Comparison of ENCODE assay signal across 37 cellular contexts in the genomic region with DNA sequence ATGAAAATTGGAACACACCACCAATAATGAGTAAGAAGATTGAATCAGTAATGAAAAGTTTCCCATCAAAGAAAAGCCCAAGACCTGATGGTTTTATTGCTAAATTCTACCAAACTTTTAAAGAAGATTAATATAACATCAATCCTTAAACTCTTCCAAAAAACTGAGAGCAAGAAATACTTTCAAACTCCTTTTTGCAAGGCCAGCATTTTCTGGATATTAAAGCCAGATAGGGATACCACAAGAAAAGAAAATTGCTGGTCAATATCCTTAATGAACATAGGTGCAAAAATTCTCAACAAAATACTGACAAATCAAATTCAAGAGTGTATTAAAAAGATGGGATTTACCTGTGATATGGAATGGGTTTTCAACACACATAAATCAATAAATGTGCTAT.
"Had no signal": no experiment of that assay in that cellular context is flagged by ENCODE, and none has a peak within 500 bp of the region (broad histone marks: within the 10 kb centered on the region; RNA-seq: fewer than 3 reads in every experiment).

No MANE protein-coding gene starts in this region.

- DNase-seq: activated B cell treated with CpG ODN at 0.5 μM for 24 hours; activated CD4-positive, alpha-beta memory T cell treated with anti-CD3 and anti-CD28 coated beads for 36 hours; activated CD4-positive, alpha-beta T cell treated with anti-CD3 and anti-CD28 coated beads for 4 hours; activated CD4-positive, alpha-beta T cell treated with anti-CD3 and anti-CD28 coated beads, Interleukin-2, amount 10 ng/mL, durations not matched to agents 24 days and 14 days; activated CD4-positive, alpha-beta T cell treated with anti-CD3 and anti-CD28 coated beads, Interleukin-2, amount 50 U/mL, for 1 hour; activated CD4-positive, alpha-beta T cell treated with anti-CD3 and anti-CD28 coated beads, Interleukin-2, amount 50 U/mL, for 4 hours; activated CD4-positive, CD25-positive, alpha-beta regulatory T cell treated with anti-CD3 and anti-CD28 coated beads, Interleukin-2, amount 50 U/mL, for 72 hours; activated CD8-positive, alpha-beta memory T cell treated with anti-CD3 and anti-CD28 coated beads, Interleukin-2, amount 50 U/mL, for 4 hours; activated CD8-positive, alpha-beta T cell treated with anti-CD3 and anti-CD28 coated beads for 36 hours; activated effector memory CD4-positive, alpha-beta T cell treated with Interleukin-2 at 50 U/mL for 16 hours; activated gamma-delta T cell; activated naive CD4-positive, alpha-beta T cell treated with anti-CD3 and anti-CD28 coated beads, Interleukin-2, amount 10 ng/mL, durations not matched to agents 7 days and 5 days; activated naive CD4-positive, alpha-beta T cell treated with Interleukin-2 at 50 U/mL for 16 hours; activated naive CD8-positive, alpha-beta T cell treated with anti-CD3 and anti-CD28 coated beads, Interleukin-2, amount 10 ng/mL, durations not matched to agents 7 days and 5 days; activated naive CD8-positive, alpha-beta T cell treated with anti-CD3 and anti-CD28 coated beads, Interleukin-2, amount 50 U/mL, for 24 hours; activated T-cell treated with anti-CD3 and anti-CD28 coated beads for 4 hours; activated T-cell treated with anti-CD3 and anti-CD28 coated beads, Interleukin-2, amount 50 U/mL, for 1 hour; activated T-cell treated with anti-CD3 and anti-CD28 coated beads, Interleukin-2, amount 50 U/mL, for 48 hours; amygdala; anterior cingulate cortex; caudate nucleus; cerebellar nuclear complex; T-helper 1 cell; T-helper 2 cell; T-helper 9 cell had no signal

- ATAC-seq: activated CD8-positive, alpha-beta T cell treated with anti-CD3 and anti-CD28 coated beads for 36 hours; activated naive CD8-positive, alpha-beta T cell treated with anti-CD3 and anti-CD28 coated beads, Interleukin-2, amount 50 U/mL, for 24 hours had no signal

- H3K27ac ChIP-seq: ascending aorta, cardiac muscle cell, VCaP had no signal

- H3K4me1 Mint-ChIP-seq: activated B cell treated with CpG ODN at 0.5 μM for 24 hours; activated CD4-positive, alpha-beta T cell treated with anti-CD3 and anti-CD28 coated beads, Interleukin-2, amount 10 ng/mL, durations not matched to agents 24 days and 14 days; activated naive CD4-positive, alpha-beta T cell treated with anti-CD3 and anti-CD28 coated beads, Interleukin-2, amount 10 ng/mL, durations not matched to agents 7 days and 5 days; activated naive CD4-positive, alpha-beta T cell treated with anti-CD3 and anti-CD28 coated beads, Interleukin-2, amount 50 U/mL, for 24 hours; activated naive CD8-positive, alpha-beta T cell treated with anti-CD3 and anti-CD28 coated beads, Interleukin-2, amount 10 ng/mL, durations not matched to agents 7 days and 5 days; activated naive CD8-positive, alpha-beta T cell treated with anti-CD3 and anti-CD28 coated beads, Interleukin-2, amount 50 U/mL, for 24 hours; brain; central memory CD8-positive, alpha-beta T cell had no signal

- H3K36me3 Mint-ChIP-seq: activated CD4-positive, alpha-beta memory T cell treated with anti-CD3 and anti-CD28 coated beads for 36 hours; activated naive CD4-positive, alpha-beta T cell treated with anti-CD3 and anti-CD28 coated beads, Interleukin-2, amount 10 ng/mL, durations not matched to agents 7 days and 5 days; activated naive CD8-positive, alpha-beta T cell; activated naive CD8-positive, alpha-beta T cell treated with anti-CD3 and anti-CD28 coated beads, Interleukin-2, amount 10 ng/mL, durations not matched to agents 7 days and 5 days had no signal

- H3K36me3 ChIP-seq: ascending aorta, cardiac muscle cell had no signal

- H3K27ac Mint-ChIP-seq: activated B cell treated with CpG ODN at 0.5 μM for 24 hours; activated CD4-positive, alpha-beta memory T cell treated with anti-CD3 and anti-CD28 coated beads for 36 hours; activated CD4-positive, alpha-beta T cell treated with anti-CD3 and anti-CD28 coated beads, Interleukin-2, amount 10 ng/mL, durations not matched to agents 24 days and 14 days; activated CD8-positive, alpha-beta T cell treated with anti-CD3 and anti-CD28 coated beads for 36 hours; activated naive CD4-positive, alpha-beta T cell treated with anti-CD3 and anti-CD28 coated beads, Interleukin-2, amount 10 ng/mL, durations not matched to agents 7 days and 5 days; activated naive CD4-positive, alpha-beta T cell treated with anti-CD3 and anti-CD28 coated beads, Interleukin-2, amount 50 U/mL, for 24 hours; activated naive CD8-positive, alpha-beta T cell; activated naive CD8-positive, alpha-beta T cell treated with anti-CD3 and anti-CD28 coated beads, Interleukin-2, amount 10 ng/mL, durations not matched to agents 7 days and 5 days; activated naive CD8-positive, alpha-beta T cell treated with anti-CD3 and anti-CD28 coated beads, Interleukin-2, amount 50 U/mL, for 24 hours; activated T-helper 2 cell treated with anti-CD3 and anti-CD28 coated beads, Interferon-gamma antibody, Interleukin-2, Interleukin-4, amounts not matched to agents 10 μg/mL and 5 μg/mL and 100 μg/mL, durations not matched to agents 14 hours and 24 hours and 36 hours; brain; T-helper 1 cell treated with Interleukin-12 subunit alpha and Interleukin-12 subunit beta and Interleukin-4 antibody, amounts not matched to agents 30 μg/mL and 1 μg/mL, for 36 hours; T-helper 2 cell treated with Interferon-gamma antibody and Interleukin-4, amounts not matched to agents 5 μg/mL and 100 μg/mL, for 36 hours had no signal

- H3K4me3 ChIP-seq: ascending aorta, cardiac muscle cell had no signal

- FAIRE-seq: bronchial epithelial cell, TTC549 had no signal

- H3K4me1 ChIP-seq: ascending aorta had no signal

- H3K4me3 Mint-ChIP-seq: activated B cell treated with CpG ODN at 0.5 μM for 24 hours; activated CD4-positive, alpha-beta memory T cell treated with anti-CD3 and anti-CD28 coated beads for 36 hours; activated CD4-positive, alpha-beta T cell treated with anti-CD3 and anti-CD28 coated beads, Interleukin-2, amount 10 ng/mL, durations not matched to agents 24 days and 14 days; activated CD8-positive, alpha-beta T cell treated with anti-CD3 and anti-CD28 coated beads for 36 hours; activated naive CD4-positive, alpha-beta T cell treated with anti-CD3 and anti-CD28 coated beads, Interleukin-2, amount 10 ng/mL, durations not matched to agents 7 days and 5 days; activated naive CD4-positive, alpha-beta T cell treated with anti-CD3 and anti-CD28 coated beads, Interleukin-2, amount 50 U/mL, for 24 hours; activated naive CD8-positive, alpha-beta T cell; activated naive CD8-positive, alpha-beta T cell treated with anti-CD3 and anti-CD28 coated beads, Interleukin-2, amount 10 ng/mL, durations not matched to agents 7 days and 5 days; activated naive CD8-positive, alpha-beta T cell treated with anti-CD3 and anti-CD28 coated beads, Interleukin-2, amount 50 U/mL, for 24 hours; brain; central memory CD8-positive, alpha-beta T cell; T-helper 1 cell treated with Interleukin-12 subunit alpha and Interleukin-12 subunit beta and Interleukin-4 antibody, amounts not matched to agents 30 μg/mL and 1 μg/mL, for 36 hours; T-helper 2 cell treated with Interferon-gamma antibody and Interleukin-4, amounts not matched to agents 5 μg/mL and 100 μg/mL, for 36 hours had no signal

- H3K9me3 Mint-ChIP-seq: activated CD4-positive, alpha-beta T cell treated with anti-CD3 and anti-CD28 coated beads, Interleukin-2, amount 10 ng/mL, durations not matched to agents 24 days and 14 days; activated naive CD4-positive, alpha-beta T cell treated with anti-CD3 and anti-CD28 coated beads, Interleukin-2, amount 10 ng/mL, durations not matched to agents 7 days and 5 days; activated naive CD4-positive, alpha-beta T cell treated with anti-CD3 and anti-CD28 coated beads, Interleukin-2, amount 50 U/mL, for 24 hours; activated T-helper 2 cell treated with anti-CD3 and anti-CD28 coated beads, Interferon-gamma antibody, Interleukin-2, Interleukin-4, amounts not matched to agents 10 μg/mL and 5 μg/mL and 100 μg/mL, durations not matched to agents 14 hours and 24 hours and 36 hours; T-helper 1 cell treated with Interleukin-12 subunit alpha and Interleukin-12 subunit beta and Interleukin-4 antibody, amounts not matched to agents 30 μg/mL and 1 μg/mL, for 36 hours; T-helper 2 cell treated with Interferon-gamma antibody and Interleukin-4, amounts not matched to agents 5 μg/mL and 100 μg/mL, for 36 hours had no signal

- H3K27me3 ChIP-seq: ascending aorta, cardiac muscle cell had no signal

- H3K27me3 Mint-ChIP-seq: activated B cell treated with CpG ODN at 0.5 μM for 24 hours; activated CD4-positive, alpha-beta memory T cell treated with anti-CD3 and anti-CD28 coated beads for 36 hours; activated CD4-positive, alpha-beta T cell treated with anti-CD3 and anti-CD28 coated beads, Interleukin-2, amount 10 ng/mL, durations not matched to agents 24 days and 14 days; activated CD8-positive, alpha-beta T cell treated with anti-CD3 and anti-CD28 coated beads for 36 hours; activated naive CD4-positive, alpha-beta T cell treated with anti-CD3 and anti-CD28 coated beads, Interleukin-2, amount 10 ng/mL, durations not matched to agents 7 days and 5 days; activated naive CD4-positive, alpha-beta T cell treated with anti-CD3 and anti-CD28 coated beads, Interleukin-2, amount 50 U/mL, for 24 hours; activated naive CD8-positive, alpha-beta T cell; activated naive CD8-positive, alpha-beta T cell treated with anti-CD3 and anti-CD28 coated beads, Interleukin-2, amount 10 ng/mL, durations not matched to agents 7 days and 5 days; activated naive CD8-positive, alpha-beta T cell treated with anti-CD3 and anti-CD28 coated beads, Interleukin-2, amount 50 U/mL, for 24 hours; brain; central memory CD8-positive, alpha-beta T cell had no signal
